Comparison of ENCODE assay signal across 8 cellular contexts in genomic region chr13:30451476-30451875, GRCh38. TPM values are rescaled to one million over a fixed set of nuclear protein-coding genes. Genes with fewer than 3 reads are reported as not detected.
"Had no signal": no experiment of that assay in that cellular context is flagged by ENCODE, and none has a peak within 500 bp of the region (broad histone marks: within the 10 kb centered on the region; RNA-seq: fewer than 3 reads in every experiment).

No MANE protein-coding gene starts in this region.

RNA-seq across cellular contexts. Expression of gene UBE2L5, which starts 29.2 kb away (rescaled TPM):
- total RNA-seq: activated CD4-positive, alpha-beta memory T cell treated with anti-CD3 and anti-CD28 coated beads for 36 hours; activated CD4-positive, alpha-beta T cell treated with anti-CD3 and anti-CD28 coated beads, Interleukin-2, amount 10 ng/mL, durations not matched to agents 24 days and 14 days; activated CD8-positive, alpha-beta memory T cell treated with anti-CD3 and anti-CD28 coated beads for 36 hours; activated CD8-positive, alpha-beta memory T cell treated with anti-CD3 and anti-CD28 coated beads, Interleukin-2, amount 10 ng/mL, durations not matched to agents 7 days and 5 days; activated CD8-positive, alpha-beta T cell treated with anti-CD3 and anti-CD28 coated beads for 36 hours; T-helper 1 cell treated with Interleukin-12 subunit alpha and Interleukin-12 subunit beta and Interleukin-4 antibody, amounts not matched to agents 30 ng/mL and 1 ng/mL, for 36 hours; T-helper 17 cell; T-helper 2 cell treated with Interferon-gamma antibody and Interleukin-4, amounts not matched to agents 100 ng/mL and 5 ng/mL, for 36 hours had no signal
